In the genomic region with DNA sequence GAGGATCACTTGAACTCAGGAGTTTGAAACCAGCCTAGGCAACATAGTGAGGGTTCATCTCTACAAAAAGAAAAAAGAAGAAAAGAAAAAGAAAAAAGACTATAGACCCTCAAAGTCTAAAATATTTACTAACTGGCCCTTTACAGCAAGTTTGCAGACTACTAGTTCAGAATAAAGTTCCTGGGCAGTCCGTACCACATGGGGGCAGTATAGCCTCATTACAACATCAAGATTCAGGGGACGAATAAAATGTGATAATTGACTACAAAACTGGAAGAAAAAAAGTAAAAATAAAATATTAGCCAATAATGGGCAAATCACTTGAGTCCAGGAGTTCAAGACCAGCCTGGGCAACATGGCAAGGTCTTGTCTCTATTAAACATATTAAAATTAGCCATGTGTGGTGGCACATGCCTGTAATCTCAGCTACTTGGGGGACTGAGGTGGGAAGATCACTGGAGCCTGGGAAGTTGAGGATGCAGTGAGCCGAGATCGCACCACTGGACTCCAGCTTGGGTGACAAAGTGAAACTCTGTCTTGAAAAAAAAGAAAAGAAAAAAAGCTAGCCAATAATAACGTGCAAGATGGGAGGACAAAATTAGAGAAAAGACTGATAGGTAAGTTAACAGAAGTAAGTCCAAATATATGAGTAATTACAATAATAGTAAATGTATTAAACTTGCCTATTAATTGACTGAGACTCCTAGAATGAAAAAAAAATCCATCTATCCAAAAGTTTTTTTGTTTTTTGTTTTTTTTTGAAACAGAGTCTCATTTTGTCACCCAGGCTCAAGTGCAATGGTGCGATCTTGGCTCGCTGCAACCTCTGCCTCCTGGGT, we compare ENCODE assay signal across 9 cellular contexts.
DNase-seq lines count a peak whose midpoint lies in the region; ATAC-seq, FAIRE-seq and TF ChIP-seq lines count a peak whose summit lies in the region.
"Had no signal": no experiment of that assay in that cellular context is flagged by ENCODE, and none has a peak within 500 bp of the region (broad histone marks: within the 10 kb centered on the region; RNA-seq: fewer than 3 reads in every experiment).

No MANE protein-coding gene starts in this region.

- H3K4me3 ChIP-seq in endothelial cell of umbilical vein (replicated peaks in 1 of 3; ENCODE audit: insufficient read depth in 1 of 3, low read depth in 1 of 3, low read length in 3 of 3) (no peak overlapping the region), small intestine (ENCODE audit: low read depth in 1 of 2, low read length in 2 of 2) (no peak overlapping the region), vagina (no peak overlapping the region)
- H3K4me3 ChIP-seq: BLaER1 had no signal

- no peaks in the 10 kb centered on the region for H3K79me2 ChIP-seq in endothelial cell of umbilical vein (ENCODE audit: control insufficient read depth, insufficient read depth, low read length)

- POLR2A ChIA-PET in endothelial cell of umbilical vein (lab: Charles Lee), result no interaction called here

- H3K9ac ChIP-seq in endothelial cell of umbilical vein (replicated peaks; ENCODE audit: extremely low read depth, insufficient read depth, low read length), result no peak overlapping the region
- H3K9ac ChIP-seq: BLaER1 had no signal

- no peak overlapping the region for H3K27ac ChIP-seq in endothelial cell of umbilical vein (ENCODE audit: insufficient read depth, low read depth, low read length)
- H3K27ac ChIP-seq in small intestine (ENCODE audit: low read depth in 1 of 2, low read length in 1 of 2), result no peak overlapping the region
- no peak overlapping the region for H3K27ac ChIP-seq in vagina
- H3K27ac ChIP-seq: BLaER1 had no signal

- dilution Hi-C loops in endothelial cell of umbilical vein (cut with MboI; ENCODE audit: extremely low pct_ligation_motif_present, low sequenced_read_pairs), result no loop called here

- peak; percentile 52 for DNase-seq in NCI-H1092 treated with DMSO at 0.1 percent for 48 hours (lab: John Stamatoyannopoulos, UW)
- DNase-seq in NCI-H1092 (lab: John Stamatoyannopoulos, UW), result no peak
- peak; percentile 13 for DNase-seq in NCI-H2029 (lab: John Stamatoyannopoulos, UW)
- DNase-seq in activated CD4-positive, alpha-beta T cell treated with anti-CD3 and anti-CD28 coated beads for 4 hours, result peak; percentile 46 to 53
- DNase-seq in endothelial cell of umbilical vein (ENCODE audit: low read depth, low spot score), result peak; percentile 53
- peak; percentile 40 for DNase-seq in small intestine
- no peak for DNase-seq in vagina (ENCODE audit: extremely low spot score in 2 of 2)

- no TSS peak for BruUV-seq in endothelial cell of umbilical vein (replicated peaks; lab: Mats Ljungman, UMichigan)

- H3K9me3 ChIP-seq in endothelial cell of umbilical vein (replicated peaks; ENCODE audit: control insufficient read depth, insufficient read depth, low read length), result peaks cover 2% of the 10 kb centered on the region
- H3K9me3 ChIP-seq in small intestine (ENCODE audit: control insufficient read depth, low read depth), result no peaks in the 10 kb centered on the region
- H3K9me3 ChIP-seq in vagina, result no peaks in the 10 kb centered on the region

- TF ChIP-seq POLR2A in endothelial cell of umbilical vein (IDR thresholded peaks at IDR 0.05; ENCODE audit: low read depth, low read length), result no peak
- TF ChIP-seq POLR2A in vagina (IDR thresholded peaks at IDR 0.05), result no peak

- no peaks in the 10 kb centered on the region for H4K20me1 ChIP-seq in endothelial cell of umbilical vein (replicated peaks; ENCODE audit: control insufficient read depth, extremely low read depth, insufficient read depth, low read length)
- H4K20me1 ChIP-seq: BLaER1 had no signal

- 61 to 64% (median 62%) methylated on average over 7 of the region's 7 CpGs for WGBS in small intestine, 3 donors

- H3K9me1 ChIP-seq in endothelial cell of umbilical vein (replicated peaks; ENCODE audit: control insufficient read depth, extremely low read depth, insufficient read depth, low read length), result no peaks in the 10 kb centered on the region

- intact Hi-C loops in endothelial cell of umbilical vein (cut with micrococcal nuclease), result loop anchor here (1.0 to 2.0 kb wide), 4 partner anchors 45 to 236 kb away; a partner anchor contains a TSS
- intact Hi-C loops in vagina (cut with DNase I), result no loop called here

- no peak overlapping the region for H2AFZ ChIP-seq in endothelial cell of umbilical vein (ENCODE audit: low read depth, low read length)

- CTCF ChIA-PET in endothelial cell of umbilical vein (lab: Charles Lee), result interaction anchor here (0.6 to 8.7 kb wide), 7 partner anchors 39 to 471 kb away, joined by 3 to 116 read pairs (median 7); a partner anchor contains a TSS

- TF ChIP-seq CTCF in endothelial cell of umbilical vein (IDR thresholded peaks at IDR 0.05; ENCODE audit: extremely low read depth in 1 of 2, insufficient read depth in 1 of 2, low read depth in 1 of 2, low read length in 2 of 2) (peak; percentile 50 to 56), vagina (IDR thresholded peaks at IDR 0.05) (no peak)

- H3K36me3 ChIP-seq in endothelial cell of umbilical vein (ENCODE audit: control insufficient read depth in 2 of 2, extremely low read depth in 1 of 2, insufficient read depth in 2 of 2, low read length in 2 of 2) (no peaks in the 10 kb centered on the region), small intestine (ENCODE audit: control insufficient read depth in 2 of 2, insufficient read depth in 2 of 2, low read length in 2 of 2) (no peaks in the 10 kb centered on the region), vagina (no peaks in the 10 kb centered on the region)
- H3K36me3 ChIP-seq: BLaER1 had no signal

- H3K4me2 ChIP-seq in endothelial cell of umbilical vein (ENCODE audit: insufficient read depth, low read length), result no peak overlapping the region
- H3K4me2 ChIP-seq: BLaER1 had no signal

- H3K4me1 ChIP-seq in endothelial cell of umbilical vein (ENCODE audit: control insufficient read depth, extremely low read depth, insufficient read depth, low read length) (no peaks in the 10 kb centered on the region), small intestine (ENCODE audit: control insufficient read depth in 2 of 2, insufficient read depth in 1 of 2, low read depth in 1 of 2, low read length in 1 of 2) (no peaks in the 10 kb centered on the region), vagina (no peaks in the 10 kb centered on the region)

- ATAC-seq in GM21825 (IDR thresholded peaks at IDR 0.05; ENCODE audit: unreplicated experiment), result no peak

- FAIRE-seq in endothelial cell of umbilical vein (lab: Jason Lieb, UNC) (peak; percentile 90), small intestine (lab: Jason Lieb, UNC) (no peak)

- H3K27me3 ChIP-seq in endothelial cell of umbilical vein (ENCODE audit: control insufficient read depth in 2 of 2, insufficient read depth in 2 of 2, low read length in 2 of 2) (peaks cover 3 to 6% of the 10 kb centered on the region in 2 experiments), small intestine (ENCODE audit: control insufficient read depth in 2 of 2, insufficient read depth in 2 of 2, low read length in 2 of 2) (no peaks in the 10 kb centered on the region), vagina (no peaks in the 10 kb centered on the region)
- H3K27me3 ChIP-seq: BLaER1 had no signal

TF ChIP-seq in endothelial cell of umbilical vein, 7 proteins besides CTCF, POLR2A, EP300 and RAD21:
- TF ChIP-seq, protein P1, sequence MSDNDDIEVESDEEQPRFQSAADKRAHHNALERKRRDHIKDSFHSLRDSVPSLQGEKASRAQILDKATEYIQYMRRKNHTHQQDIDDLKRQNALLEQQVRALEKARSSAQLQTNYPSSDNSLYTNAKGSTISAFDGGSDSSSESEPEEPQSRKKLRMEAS (IDR thresholded peaks at IDR 0.05; ENCODE audit: insufficient read depth, insufficient read length), result no peak
- TF ChIP-seq POLR2AphosphoS5 (IDR thresholded peaks at IDR 0.05; ENCODE audit: insufficient read depth, low read depth, low read length), result no peak
- TF ChIP-seq JUN (IDR thresholded peaks at IDR 0.05; ENCODE audit: borderline replicate concordance, insufficient read depth, insufficient read length, low read depth), result no peak
- no peak for TF ChIP-seq EZH2 (IDR thresholded peaks at IDR 0.05; ENCODE audit: borderline replicate concordance, low read depth, low read length, severe bottlenecking)
- no peak for TF ChIP-seq FOS (IDR thresholded peaks at IDR 0.05; ENCODE audit: borderline replicate concordance, insufficient read depth, low read length)
- TF ChIP-seq MYC (IDR thresholded peaks at IDR 0.05; ENCODE audit: low read depth, low read length), result no peak
- TF ChIP-seq GATA2 (IDR thresholded peaks at IDR 0.05; ENCODE audit: insufficient read depth, insufficient read length, low read depth, low read length), result no peak

Comparison
In these comparisons a context has a peak if more than half of its experiments do, and no peak if none do; other contexts are left out.
1. DNase-seq: peak in NCI-H1092 treated with DMSO at 0.1 percent for 48 hours (single experiment), NCI-H2029 (single experiment), activated CD4-positive, alpha-beta T cell treated with anti-CD3 and anti-CD28 coated beads for 4 hours (2 of 2), endothelial cell of umbilical vein (single experiment) and small intestine (single experiment); none in NCI-H1092 (single experiment) and vagina (0 of 2).
2. CTCF ChIP-seq: peak in endothelial cell of umbilical vein (2 of 2); none in vagina (0 of 3).